18 cellular contexts compared by ENCODE assay signal in the genomic region with DNA sequence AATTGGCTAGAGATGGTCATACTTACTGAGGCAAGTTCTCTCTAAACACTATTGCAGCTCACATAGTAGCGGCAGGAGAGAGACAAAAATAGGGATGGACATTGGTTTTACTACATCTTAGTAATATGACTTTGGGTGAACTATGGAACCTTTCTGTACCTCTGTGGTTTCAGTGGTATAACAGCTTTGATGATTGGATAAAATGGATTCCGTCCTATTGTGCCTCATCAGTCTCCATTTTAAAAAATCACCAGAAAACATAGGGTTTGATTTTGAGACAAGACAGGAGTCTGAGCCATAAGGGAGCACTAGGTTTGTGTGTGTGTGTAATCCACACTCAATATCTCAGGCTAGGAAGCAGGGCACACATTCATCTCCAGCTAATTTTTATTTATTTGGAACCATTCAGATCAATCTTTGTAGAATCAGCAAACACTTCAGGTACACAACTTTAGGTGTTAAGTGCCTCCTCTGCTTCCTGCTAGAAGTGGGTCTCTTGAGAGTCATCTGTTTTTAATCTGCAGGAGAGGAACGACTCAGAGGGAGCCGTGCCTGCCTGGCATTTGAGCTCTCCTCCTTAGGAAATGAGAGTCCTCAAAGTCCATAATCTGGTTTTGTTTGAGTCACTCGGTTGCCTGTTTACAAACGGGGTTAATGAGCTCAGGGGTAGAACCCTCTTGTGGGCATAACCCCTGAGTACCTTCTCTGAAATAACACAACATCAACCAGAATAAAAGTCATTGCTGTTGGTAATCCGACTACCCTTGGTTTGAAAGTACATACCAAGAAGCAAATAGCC.
A peak's percentile ranks its signal among the peaks of the same experiment; 100 is the strongest.
DNase-seq lines count a peak whose midpoint lies in the region; ATAC-seq and TF ChIP-seq lines count a peak whose summit lies in the region.
"Had no signal": no experiment of that assay in that cellular context is flagged by ENCODE, and none has a peak within 500 bp of the region (broad histone marks: within the 10 kb centered on the region; RNA-seq: fewer than 3 reads in every experiment).

No MANE protein-coding gene starts in this region.

- H4K20me1 ChIP-seq in IMR-90 (ENCODE audit: insufficient read depth, low read length) = no peaks in the 10 kb centered on the region

- H3K9ac ChIP-seq in IMR-90 (ENCODE audit: low read depth, low read length) (no peak overlapping the region), mesendoderm (ENCODE audit: low read length) (no peak overlapping the region)

- H3K4me3 ChIP-seq in IMR-90 (ENCODE audit: insufficient read depth, low read depth, low read length) = no peak overlapping the region
- no peak overlapping the region for H3K4me3 ChIP-seq in astrocyte of the spinal cord (ENCODE audit: low read depth, low read length)
- H3K4me3 ChIP-seq in mesendoderm (ENCODE audit: low read length) = no peak overlapping the region
- H3K4me3 ChIP-seq: esophagus squamous epithelium had no signal

- H4K8ac ChIP-seq in IMR-90 (ENCODE audit: low read depth in 2 of 2, low read length in 2 of 2) (no peak overlapping the region), mesendoderm (ENCODE audit: low read depth, low read length) (no peak overlapping the region)

- CTCF ChIA-PET in IMR-90 (lab: Yijun Ruan, JAX) = interaction anchor here (1.0 kb wide), 1 partner anchor 212 kb away, joined by 3 read pairs; no protein-coding TSS in a partner anchor

- H3K23ac ChIP-seq in IMR-90 (ENCODE audit: low read depth, low read length) (0 out of 2 replicates have a peak overlapping the region, but pooled peaks have one; percentile 20), mesendoderm (ENCODE audit: low read length) (no peak overlapping the region)

- no peak overlapping the region for H2AK9ac ChIP-seq in IMR-90 (replicated peaks; ENCODE audit: low read depth, low read length, poor library complexity)

- H4K91ac ChIP-seq in IMR-90 (ENCODE audit: insufficient read depth, low read depth, low read length) = no peak overlapping the region

- H3K79me1 ChIP-seq in IMR-90 (ENCODE audit: low read depth in 1 of 2, low read length in 2 of 2) (no peaks in the 10 kb centered on the region), mesendoderm (ENCODE audit: low read length) (no peaks in the 10 kb centered on the region)

- H2BK5ac ChIP-seq in IMR-90 (ENCODE audit: low read depth, low read length, poor library complexity, severe bottlenecking) (no peak overlapping the region), mesendoderm (ENCODE audit: low read length) (no peak overlapping the region)

- no peak for TF ChIP-seq POLR2A in IMR-90 (IDR thresholded peaks at IDR 0.05; ENCODE audit: low read depth, low read length)

- H3K4ac ChIP-seq in IMR-90 (ENCODE audit: low read depth, low read length) (no peak overlapping the region), mesendoderm (ENCODE audit: low read depth, low read length) (no peak overlapping the region)

- no peak for TF ChIP-seq RAD21 in IMR-90 (IDR thresholded peaks at IDR 0.05; ENCODE audit: low read length)

- WGBS in IMR-90 (ENCODE audit: extremely low coverage in 2 of 2, insufficient read length in 1 of 2), 2 experiments = no CpG with 5 or more reads among the region's 7 CpGs
- WGBS in mesendoderm (ENCODE audit: extremely low coverage, insufficient coverage, low lambda C conversion rate) = no CpG with 5 or more reads among the region's 7 CpGs

- H4K5ac ChIP-seq in IMR-90 (ENCODE audit: low read depth, low read length) (no peak overlapping the region), mesendoderm (ENCODE audit: low read length) (no peak overlapping the region)

- H3K9me1 ChIP-seq in IMR-90 (ENCODE audit: insufficient read depth, low read length) = no peaks in the 10 kb centered on the region

- H3K18ac ChIP-seq in IMR-90 (ENCODE audit: low read depth, low read length) = peak overlapping the region; percentile 9; the same call in 1 of the 2 replicates
- H3K18ac ChIP-seq in mesendoderm (ENCODE audit: low read length) = no peak overlapping the region

- H3K36me3 ChIP-seq in IMR-90 (ENCODE audit: control insufficient read depth, insufficient read depth, low read length) (no peaks in the 10 kb centered on the region), mesendoderm (ENCODE audit: control insufficient read depth, insufficient read depth, low read length) (no peaks in the 10 kb centered on the region)
- H3K36me3 ChIP-seq: brain microvascular endothelial cell, esophagus squamous epithelium had no signal

- TF ChIP-seq CTCF in IMR-90 (conservative IDR thresholded peaks at IDR 0.05; ENCODE audit: low read depth, low read length) (no peak), astrocyte of the spinal cord (IDR thresholded peaks at IDR 0.05; ENCODE audit: low read depth, low read length) (no peak)

- H3K4me1 ChIP-seq in IMR-90 (ENCODE audit: control insufficient read depth, insufficient read depth, low read length) (peaks cover 4% of the 10 kb centered on the region), mesendoderm (ENCODE audit: control insufficient read depth, low read depth, low read length) (no peaks in the 10 kb centered on the region)
- H3K4me1 ChIP-seq: esophagus squamous epithelium had no signal

- in situ Hi-C loops in IMR-90 (cut with MboI; ENCODE audit: low sequenced_read_pairs) (no loop called here), astrocyte of the spinal cord (cut with HindIII; ENCODE audit: low sequenced_read_pairs) (no loop called here)

- H3K27me3 ChIP-seq in IMR-90 (ENCODE audit: control insufficient read depth, insufficient read depth, low read length) (no peaks in the 10 kb centered on the region), mesendoderm (ENCODE audit: insufficient read depth, low read length, poor library complexity) (no peaks in the 10 kb centered on the region)
- H3K27me3 ChIP-seq: brain microvascular endothelial cell, esophagus squamous epithelium had no signal

- intact Hi-C loops in IMR-90 (cut with micrococcal nuclease) = no loop called here

- peak; percentile 37; the same call in 1 of the 2 replicates for ATAC-seq in IMR-90 (ENCODE audit: low read depth)
- ATAC-seq: CD8-positive, alpha-beta T cell; left ventricle myocardium superior; natural killer cell had no signal

- H2AK5ac ChIP-seq in IMR-90 (ENCODE audit: low read depth, low read length) (no peak overlapping the region), mesendoderm (ENCODE audit: low read length) (no peak overlapping the region)

- no peak overlapping the region for H3K14ac ChIP-seq in IMR-90 (replicated peaks; ENCODE audit: low read depth, low read length)

- H3K27ac ChIP-seq in IMR-90 (ENCODE audit: insufficient read depth, low read length) (no peak overlapping the region), mesendoderm (ENCODE audit: low read depth, low read length) (no peak overlapping the region)
- H3K27ac ChIP-seq: brain microvascular endothelial cell, esophagus squamous epithelium had no signal

- DNase-seq in Daoy (ENCODE audit: low read depth) = peak; percentile 14
- peak; percentile 51 for DNase-seq in IMR-90
- DNase-seq in astrocyte of the spinal cord (ENCODE audit: low read depth, low spot score) = peak; percentile 31
- DNase-seq in mesendoderm = peak; percentile 5
- no peak for DNase-seq in stimulated activated CD4-positive, alpha-beta T cell treated with anti-CD3 and anti-CD28 coated beads, Interleukin-4, amount 100 ng/mL, for 1 hour
- no peak for DNase-seq in iPS-NIHi11 (ENCODE audit: low spot score)
- DNase-seq in stimulated activated CD4-positive, alpha-beta T cell treated with anti-CD3 and anti-CD28 coated beads, Interleukin-1b, Interleukin-23, amount 100 ng/mL, for 48 hours = no peak
- DNase-seq: activated CD4-positive, alpha-beta T cell treated with anti-CD3 and anti-CD28 coated beads, Interleukin-2, amount 50 U/mL, for 1 hour; activated naive CD4-positive, alpha-beta T cell treated with anti-CD3 and anti-CD28 coated beads, Interleukin-2, amount 50 U/mL, for 16 hours; brain microvascular endothelial cell; CD8-positive, alpha-beta T cell; esophagus squamous epithelium; H7; left ventricle myocardium superior; natural killer cell; NCI-H187; NCI-H69; RPMI8226 had no signal

- no peaks in the 10 kb centered on the region for H3K79me2 ChIP-seq in mesendoderm (ENCODE audit: control insufficient read depth, insufficient read depth, low read length)

- POLR2A ChIA-PET in IMR-90 (lab: Charles Lee; ENCODE audit: unreplicated experiment) = no interaction called here

- no peak overlapping the region for H2BK120ac ChIP-seq in IMR-90 (ENCODE audit: low read depth, low read length)
- no peak overlapping the region for H2BK120ac ChIP-seq in mesendoderm (ENCODE audit: low read depth, low read length)

- dilution Hi-C loops in IMR-90 (cut with HindIII; ENCODE audit: low sequenced_read_pairs, unreplicated experiment) = no loop called here

- H3K9me3 ChIP-seq in IMR-90 (ENCODE audit: control insufficient read depth, insufficient read depth, low read length) = no peaks in the 10 kb centered on the region; the same call in 1 of the 2 replicates

- H3K4me2 ChIP-seq in IMR-90 (ENCODE audit: low read depth, low read length) = peak overlapping the region; percentile 70; the same call in 1 of the 2 replicates
- no peak overlapping the region for H3K4me2 ChIP-seq in mesendoderm (ENCODE audit: low read length)

- BruUV-seq in IMR-90 (replicated peaks; lab: Mats Ljungman, UMichigan) = no TSS peak

- H2AFZ ChIP-seq in IMR-90 (replicated peaks; ENCODE audit: low read length, poor library complexity) = no peak overlapping the region

- H2BK20ac ChIP-seq in IMR-90 (ENCODE audit: low read depth, low read length) = no peak overlapping the region

- H2BK15ac ChIP-seq in IMR-90 (ENCODE audit: low read depth, low read length) = no peak overlapping the region
- no peak overlapping the region for H2BK15ac ChIP-seq in mesendoderm (replicated peaks; ENCODE audit: low read depth)

- H3K56ac ChIP-seq in IMR-90 (ENCODE audit: extremely low read depth, insufficient read depth, low read length) (no peak overlapping the region), mesendoderm (ENCODE audit: low read length) (no peak overlapping the region)

TF ChIP-seq in IMR-90, 13 proteins besides CTCF, POLR2A, EP300 and RAD21 (continues in another document):
- no peak for TF ChIP-seq SMC3 (IDR thresholded peaks at IDR 0.05; ENCODE audit: low read depth, low read length)
- no peak for TF ChIP-seq CEBPB (IDR thresholded peaks at IDR 0.05; ENCODE audit: low read depth, low read length)
- no peak for TF ChIP-seq USF2 (IDR thresholded peaks at IDR 0.05; ENCODE audit: low read depth, low read length)
- no peak for TF ChIP-seq MXI1 (IDR thresholded peaks at IDR 0.05; ENCODE audit: borderline replicate concordance, low read depth, low read length)

Comparison
In these comparisons a context has a peak if more than half of its experiments do, and no peak if none do; other contexts are left out.
1. DNase-seq: peak in Daoy (single experiment), IMR-90 (single experiment), astrocyte of the spinal cord (single experiment) and mesendoderm (single experiment); none in stimulated activated CD4-positive, alpha-beta T cell treated with anti-CD3 and anti-CD28 coated beads, Interleukin-4, amount 100 ng/mL, for 1 hour (single experiment), iPS-NIHi11 (single experiment) and stimulated activated CD4-positive, alpha-beta T cell treated with anti-CD3 and anti-CD28 coated beads, Interleukin-1b, Interleukin-23, amount 100 ng/mL, for 48 hours (single experiment).